Comparison of ENCODE assay signal across 1 cellular context in genomic region chr22:24026733-24027132, GRCh38.
TF ChIP-seq lines count a peak whose summit lies in the region.

No MANE protein-coding gene starts in this region.

TF ChIP-seq in HEK293, 187 proteins besides CTCF, POLR2A, EP300 and RAD21 (continued from another document):
- TF ChIP-seq PATZ1 (tag by site-specific recombination; IDR thresholded peaks at IDR 0.05): no peak
- TF ChIP-seq ZFP69B (tag by site-specific recombination; IDR thresholded peaks at IDR 0.05): peak; percentile 52; the same call in 1 of the 2 replicates
- peak; percentile 87 for TF ChIP-seq BCL6B (tag by site-specific recombination; IDR thresholded peaks at IDR 0.05)
- peak; percentile 53; the same call in 1 of the 2 replicates for TF ChIP-seq TRIM28 (IDR thresholded peaks at IDR 0.05; ENCODE audit: borderline replicate concordance, low read length)
- TF ChIP-seq ZIC2 (tag by site-specific recombination; IDR thresholded peaks at IDR 0.05): peak; percentile 83
- TF ChIP-seq REPIN1 (tag by site-specific recombination; IDR thresholded peaks at IDR 0.05; ENCODE audit: low read depth): no peak
- TF ChIP-seq, protein P1, sequence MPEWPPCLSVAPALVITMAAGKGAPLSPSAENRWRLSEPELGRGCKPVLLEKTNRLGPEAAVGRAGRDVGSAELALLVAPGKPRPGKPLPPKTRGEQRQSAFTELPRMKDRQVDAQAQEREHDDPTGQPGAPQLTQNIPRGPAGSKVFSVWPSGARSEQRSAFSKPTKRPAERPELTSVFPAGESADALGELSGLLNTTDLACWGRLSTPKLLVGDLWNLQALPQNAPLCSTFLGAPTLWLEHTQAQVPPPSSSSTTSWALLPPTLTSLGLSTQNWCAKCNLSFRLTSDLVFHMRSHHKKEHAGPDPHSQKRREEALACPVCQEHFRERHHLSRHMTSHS (tag by site-specific recombination; IDR thresholded peaks at IDR 0.05): peak; percentile 82; the same call in 1 of the 2 replicates
- no peak for TF ChIP-seq SETDB1 (IDR thresholded peaks at IDR 0.05; ENCODE audit: insufficient read length, low read length)
- TF ChIP-seq ZNF121 (tag by site-specific recombination; IDR thresholded peaks at IDR 0.05): peak; percentile 33; the same call in 1 of the 2 replicates
- peak; percentile 52; the same call in 1 of the 2 replicates for TF ChIP-seq INSM2 (tag by site-specific recombination; IDR thresholded peaks at IDR 0.05)
- TF ChIP-seq ZNF596 (tag by site-specific recombination; IDR thresholded peaks at IDR 0.05): 0 out of 2 replicates have a peak, but pooled peaks have one; percentile 30
- TF ChIP-seq REST (tag by site-specific recombination; IDR thresholded peaks at IDR 0.05): no peak
- TF ChIP-seq ZNF629 (tag by site-specific recombination; IDR thresholded peaks at IDR 0.05): peak; percentile 59
- 0 out of 2 replicates have a peak, but pooled peaks have one; percentile 34 for TF ChIP-seq ZNF398 (tag by site-specific recombination; IDR thresholded peaks at IDR 0.05)
- TF ChIP-seq GFI1B (tag by site-specific recombination; IDR thresholded peaks at IDR 0.05): peak; percentile 91
- TF ChIP-seq OSR2 (tag by site-specific recombination; IDR thresholded peaks at IDR 0.05): peak; percentile 68; the same call in 1 of the 2 replicates
- TF ChIP-seq, protein P2, sequence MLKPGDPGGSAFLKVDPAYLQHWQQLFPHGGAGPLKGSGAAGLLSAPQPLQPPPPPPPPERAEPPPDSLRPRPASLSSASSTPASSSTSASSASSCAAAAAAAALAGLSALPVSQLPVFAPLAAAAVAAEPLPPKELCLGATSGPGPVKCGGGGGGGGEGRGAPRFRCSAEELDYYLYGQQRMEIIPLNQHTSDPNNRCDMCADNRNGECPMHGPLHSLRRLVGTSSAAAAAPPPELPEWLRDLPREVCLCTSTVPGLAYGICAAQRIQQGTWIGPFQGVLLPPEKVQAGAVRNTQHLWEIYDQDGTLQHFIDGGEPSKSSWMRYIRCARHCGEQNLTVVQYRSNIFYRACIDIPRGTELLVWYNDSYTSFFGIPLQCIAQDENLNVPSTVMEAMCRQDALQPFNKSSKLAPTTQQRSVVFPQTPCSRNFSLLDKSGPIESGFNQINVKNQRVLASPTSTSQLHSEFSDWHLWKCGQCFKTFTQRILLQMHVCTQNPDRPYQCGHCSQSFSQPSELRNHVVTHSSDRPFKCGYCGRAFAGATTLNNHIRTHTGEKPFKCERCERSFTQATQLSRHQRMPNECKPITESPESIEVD (tag by site-specific recombination; IDR thresholded peaks at IDR 0.05): peak; percentile 95
- TF ChIP-seq ZNF610 (tag by site-specific recombination; IDR thresholded peaks at IDR 0.05; ENCODE audit: borderline replicate concordance): 0 out of 2 replicates have a peak, but pooled peaks have one; percentile 43
- no peak for TF ChIP-seq ZNF670 (tag by site-specific recombination; IDR thresholded peaks at IDR 0.05; ENCODE audit: low read depth)
- peak; percentile 97 for TF ChIP-seq FEZF1 (tag by site-specific recombination; IDR thresholded peaks at IDR 0.05)
- TF ChIP-seq ZNF391 (tag by site-specific recombination; IDR thresholded peaks at IDR 0.05; ENCODE audit: borderline replicate concordance, low read depth): no peak
- TF ChIP-seq ZSCAN4 (tag by site-specific recombination; IDR thresholded peaks at IDR 0.05): 0 out of 2 replicates have a peak, but pooled peaks have one; percentile 16
- TF ChIP-seq WT1 (tag by site-specific recombination; IDR thresholded peaks at IDR 0.05): 0 out of 2 replicates have a peak, but pooled peaks have one; percentile 19
- no peak for TF ChIP-seq ZNF585B (tag by site-specific recombination; IDR thresholded peaks at IDR 0.05)
- TF ChIP-seq ZNF544 (tag by site-specific recombination; IDR thresholded peaks at IDR 0.05): no peak
- peak; percentile 98 for TF ChIP-seq ZSCAN30 (tag by site-specific recombination; IDR thresholded peaks at IDR 0.05)
- no peak for TF ChIP-seq ZNF626 (tag by site-specific recombination; IDR thresholded peaks at IDR 0.05)
- no peak for TF ChIP-seq MEIS1 (CRISPR knock-in tag; IDR thresholded peaks at IDR 0.05; ENCODE audit: borderline replicate concordance)
- TF ChIP-seq, protein P3, sequence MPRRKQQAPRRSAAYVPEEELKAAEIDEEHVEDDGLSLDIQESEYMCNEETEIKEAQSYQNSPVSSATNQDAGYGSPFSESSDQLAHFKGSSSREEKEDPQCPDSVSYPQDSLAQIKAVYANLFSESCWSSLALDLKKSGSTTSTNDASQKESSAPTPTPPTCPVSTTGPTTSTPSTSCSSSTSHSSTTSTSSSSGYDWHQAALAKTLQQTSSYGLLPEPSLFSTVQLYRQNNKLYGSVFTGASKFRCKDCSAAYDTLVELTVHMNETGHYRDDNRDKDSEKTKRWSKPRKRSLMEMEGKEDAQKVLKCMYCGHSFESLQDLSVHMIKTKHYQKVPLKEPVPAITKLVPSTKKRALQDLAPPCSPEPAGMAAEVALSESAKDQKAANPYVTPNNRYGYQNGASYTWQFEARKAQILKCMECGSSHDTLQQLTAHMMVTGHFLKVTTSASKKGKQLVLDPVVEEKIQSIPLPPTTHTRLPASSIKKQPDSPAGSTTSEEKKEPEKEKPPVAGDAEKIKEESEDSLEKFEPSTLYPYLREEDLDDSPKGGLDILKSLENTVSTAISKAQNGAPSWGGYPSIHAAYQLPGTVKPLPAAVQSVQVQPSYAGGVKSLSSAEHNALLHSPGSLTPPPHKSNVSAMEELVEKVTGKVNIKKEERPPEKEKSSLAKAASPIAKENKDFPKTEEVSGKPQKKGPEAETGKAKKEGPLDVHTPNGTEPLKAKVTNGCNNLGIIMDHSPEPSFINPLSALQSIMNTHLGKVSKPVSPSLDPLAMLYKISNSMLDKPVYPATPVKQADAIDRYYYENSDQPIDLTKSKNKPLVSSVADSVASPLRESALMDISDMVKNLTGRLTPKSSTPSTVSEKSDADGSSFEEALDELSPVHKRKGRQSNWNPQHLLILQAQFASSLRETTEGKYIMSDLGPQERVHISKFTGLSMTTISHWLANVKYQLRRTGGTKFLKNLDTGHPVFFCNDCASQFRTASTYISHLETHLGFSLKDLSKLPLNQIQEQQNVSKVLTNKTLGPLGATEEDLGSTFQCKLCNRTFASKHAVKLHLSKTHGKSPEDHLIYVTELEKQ (tag by site-specific recombination; IDR thresholded peaks at IDR 0.05; ENCODE audit: borderline replicate concordance): peak; percentile 64; the same call in 1 of the 2 replicates
- TF ChIP-seq ZNF112 (tag by site-specific recombination; IDR thresholded peaks at IDR 0.05): no peak
- TF ChIP-seq ZNF2 (tag by site-specific recombination; IDR thresholded peaks at IDR 0.05): 0 out of 2 replicates have a peak, but pooled peaks have one; percentile 26
- no peak for TF ChIP-seq ZBTB17 (tag by site-specific recombination; IDR thresholded peaks at IDR 0.05)
